ENCODE assay signal across 8 cellular contexts in genomic region chr15:56918046-56918906, GRCh38. TPM values are rescaled to one million over a fixed set of nuclear protein-coding genes. Genes with fewer than 3 reads are reported as not detected.
DNase-seq lines count a peak whose midpoint lies in the region; TF ChIP-seq lines count a peak whose summit lies in the region.

TSS of gene TCF12 (plus strand) at chr15:56918644. CDS start at chr15:56919914, 1,270 bp downstream.

- peak; percentile 86 for DNase-seq in G401 (ENCODE audit: low spot score)
- peak; percentile 95 for DNase-seq in H7
- peak; percentile 80 for DNase-seq in M059J (ENCODE audit: low read depth)
- DNase-seq in SHP77 (lab: John Stamatoyannopoulos, UW) = peak; percentile 89 to 91
- peak; percentile 95 for DNase-seq in activated effector memory CD4-positive, alpha-beta T cell treated with anti-CD3 and anti-CD28 coated beads, Interleukin-2, amount 50 U/mL, for 16 hours
- peak; percentile 98 for DNase-seq in fibroblast of villous mesenchyme (ENCODE audit: low read depth)
- DNase-seq in neural crest cell (ENCODE audit: low read depth, low spot score) = peak; percentile 95

- peak within 1 kb of the TSS; percentile 95 for H3K27ac Mint-ChIP-seq in neural crest cell (ENCODE audit: unreplicated experiment)

- H3K27me3 ChIP-seq in H7 (ENCODE audit: control insufficient read depth, insufficient read depth, low read length) (no peaks in the 10 kb centered on the region), stomach smooth muscle (ENCODE audit: control insufficient read depth in 1 of 2, insufficient read depth in 2 of 2, low read length in 2 of 2) (no peaks in the 10 kb centered on the region)

- H3K4me1 ChIP-seq in stomach smooth muscle (ENCODE audit: control insufficient read depth, insufficient read depth, low read length) = peaks cover 13% of the 10 kb centered on the region

- peaks cover 11% of the 10 kb centered on the region for H3K9me3 Mint-ChIP-seq in neural crest cell

- peak within 1 kb of the TSS; percentile 84 to 91 for H3K9ac ChIP-seq in stomach smooth muscle (ENCODE audit: low read length in 2 of 2)

- H3K36me3 Mint-ChIP-seq in neural crest cell (ENCODE audit: low read depth) = peaks cover 36% of the 10 kb centered on the region

- peak; percentile 43 for TF ChIP-seq CTCF in fibroblast of villous mesenchyme (IDR thresholded peaks at IDR 0.05; ENCODE audit: insufficient read depth, low read depth, low read length)
- peak; percentile 63 for TF ChIP-seq CTCF in neural crest cell (conservative IDR thresholded peaks at IDR 0.05)

- H3K36me3 ChIP-seq in H7 (replicated peaks; ENCODE audit: control insufficient read depth, insufficient read depth, low read length) (no peaks in the 10 kb centered on the region; the same call in 1 of the 2 replicates), stomach smooth muscle (ENCODE audit: control insufficient read depth in 2 of 2, insufficient read depth in 2 of 2, low read length in 2 of 2) (no peaks in the 10 kb centered on the region)

- in situ Hi-C loops in G401 (cut with HindIII; ENCODE audit: low sequenced_read_pairs) = no loop called here

- peak within 1 kb of the TSS; percentile 93 for H3K27ac ChIP-seq in stomach smooth muscle (ENCODE audit: low read length)

- H3K4me1 Mint-ChIP-seq in neural crest cell = peaks cover 45% of the 10 kb centered on the region

- no peaks in the 10 kb centered on the region for H3K9me3 ChIP-seq in stomach smooth muscle (ENCODE audit: control insufficient read depth in 2 of 2, low read length in 2 of 2)

- peak within 1 kb of the TSS; percentile 95 for H3K4me3 Mint-ChIP-seq in neural crest cell

- H3K27me3 Mint-ChIP-seq in neural crest cell (ENCODE audit: low read depth) = no peaks in the 10 kb centered on the region

- H3K4me3 ChIP-seq in H7 (ENCODE audit: insufficient read depth, low read depth, low read length) (peak within 1 kb of the TSS; percentile 90), fibroblast of villous mesenchyme (ENCODE audit: low read depth, low read length) (peak within 1 kb of the TSS; percentile 73), stomach smooth muscle (ENCODE audit: low read length in 2 of 2) (peak within 1 kb of the TSS; percentile 83 to 89)

RNA-seq across cellular contexts. Expression of gene TCF12, which starts in this region (rescaled TPM):
- total RNA-seq in G401 (2014; rRNA removed; shearing (Covaris generic)) = 33.8 and 55.3 TPM in 2 replicates
- total RNA-seq in H7 (2014; rRNA removed; shearing (Covaris generic)) = 54.5 and 91.7 TPM in 2 replicates
- total RNA-seq in M059J (2014; rRNA removed; shearing (Covaris generic)) = 34.8 and 51.7 TPM in 2 replicates
- 99.5 and 110 TPM in 2 replicates for total RNA-seq in fibroblast of villous mesenchyme
- total RNA-seq in neural crest cell = 207 and 232 TPM in 2 replicates

Comparison
In these comparisons a context has a peak if more than half of its experiments do, and no peak if none do; other contexts are left out.
1. Peak in every context shown above with its lines: DNase-seq, H3K4me3 ChIP-seq and H3K27ac ChIP-seq.